2 cellular contexts compared by ENCODE assay signal in the genomic region with DNA sequence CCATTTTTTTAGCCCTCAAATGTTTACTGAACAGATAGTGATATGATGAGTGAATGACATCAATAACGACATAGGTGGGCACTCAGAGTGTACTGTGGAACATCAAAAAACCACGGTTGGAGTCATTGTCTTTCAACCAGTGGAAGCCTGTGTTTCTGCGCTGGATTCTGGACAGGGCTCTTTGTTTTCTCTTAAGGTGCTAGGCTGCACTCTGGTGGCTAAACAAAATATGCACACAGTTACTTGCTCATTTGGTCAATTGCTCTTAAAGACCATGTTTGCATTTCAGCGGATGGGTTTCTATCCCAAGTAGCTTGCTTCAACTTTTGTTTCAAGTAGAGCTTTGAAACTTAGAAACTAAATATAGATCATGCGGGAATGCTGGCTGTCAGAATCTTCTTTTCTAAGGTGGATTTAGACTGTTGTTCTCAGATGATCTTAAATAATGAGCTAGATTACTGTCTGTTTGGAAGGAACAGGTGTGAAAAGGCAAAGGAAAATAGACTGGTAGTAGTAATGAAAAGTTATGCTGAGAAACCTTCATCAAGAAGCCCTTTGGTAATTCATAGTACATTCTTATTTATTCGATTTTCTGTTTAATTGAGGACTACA.
TF ChIP-seq lines count a peak whose summit lies in the region.

No MANE protein-coding gene starts in this region.

TF ChIP-seq in GM12891, 5 proteins besides CTCF, POLR2A, EP300 and RAD21 (continued from another document):
- TF ChIP-seq TAF1 (IDR thresholded peaks at IDR 0.05; ENCODE audit: low read depth, low read length) (no peak), POU2F2 (IDR thresholded peaks at IDR 0.05; ENCODE audit: low read depth, low read length) (no peak), PAX5 (IDR thresholded peaks at IDR 0.05; ENCODE audit: insufficient read depth, low read length, severe bottlenecking) (no peak), SPI1 (IDR thresholded peaks at IDR 0.05; ENCODE audit: low read depth, low read length) (no peak)

TF ChIP-seq in GM12878, 131 proteins besides CTCF, POLR2A, EP300 and RAD21:
- peak; percentile 88 for TF ChIP-seq SMC3 (IDR thresholded peaks at IDR 0.05; ENCODE audit: borderline replicate concordance, low read length)
- TF ChIP-seq POU2F2 (IDR thresholded peaks at IDR 0.05; ENCODE audit: borderline replicate concordance, low read depth, low read length), result peak; percentile 34; the same call in 1 of the 3 replicates
- no peak for TF ChIP-seq BRCA1 (IDR thresholded peaks at IDR 0.05; ENCODE audit: low read depth, low read length)
- 0 out of 2 replicates have a peak, but pooled peaks have one; percentile 16 for TF ChIP-seq YY1 (IDR thresholded peaks at IDR 0.05; ENCODE audit: low read depth, low read length)
